Comparison of ENCODE assay signal across 9 cellular contexts in the genomic region with DNA sequence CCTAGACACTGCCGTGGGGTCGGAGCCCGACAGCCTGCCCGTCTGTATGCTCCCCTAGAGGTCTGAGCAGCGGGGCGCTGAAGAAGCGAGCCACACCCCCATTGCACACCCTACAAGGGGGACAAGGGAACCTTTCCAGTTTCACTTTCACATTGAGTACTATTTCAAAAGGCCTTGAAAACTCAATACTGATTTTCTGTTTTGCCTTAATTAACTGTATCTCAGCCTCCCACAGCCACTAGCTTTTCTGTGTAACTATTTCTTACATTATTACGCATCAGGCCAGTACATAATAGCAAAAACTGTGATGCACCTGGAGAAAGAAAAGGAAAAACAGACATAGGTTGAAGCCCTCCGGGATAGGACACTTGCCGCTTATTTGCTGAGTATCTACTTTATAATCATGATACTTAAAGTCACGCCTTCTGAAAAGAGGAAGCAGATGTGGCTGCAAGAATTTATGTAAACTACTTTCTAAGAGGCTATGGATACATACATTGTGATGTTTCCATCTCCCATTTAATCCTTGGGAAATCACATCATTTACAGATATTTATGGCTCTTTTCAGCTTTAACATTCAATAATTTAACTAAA.
DNase-seq lines count a peak whose midpoint lies in the region; ATAC-seq and TF ChIP-seq lines count a peak whose summit lies in the region.
"Had no signal": no experiment of that assay in that cellular context is flagged by ENCODE, and none has a peak within 500 bp of the region (broad histone marks: within the 10 kb centered on the region; RNA-seq: fewer than 3 reads in every experiment).

No MANE protein-coding gene starts in this region.

- DNase-seq in DMS53 (lab: John Stamatoyannopoulos, UW) = peak; percentile 29
- no peak for DNase-seq in DMS53 treated with DMSO at 0.1 percent for 48 hours (lab: John Stamatoyannopoulos, UW; ENCODE audit: unreplicated experiment)
- peak; percentile 29 for DNase-seq in NCI-H2029 (lab: John Stamatoyannopoulos, UW)
- DNase-seq in activated T-cell treated with anti-CD3 and anti-CD28 coated beads, Interleukin-2, amount 50 U/mL, for 24 hours = peak; percentile 41
- peak; percentile 36 for DNase-seq in stimulated activated naive CD8-positive, alpha-beta T cell treated with anti-CD3 and anti-CD28 coated beads, Interleukin-15, Interleukin-2, amounts not matched to agents 100 U/mL and 50 U/mL, for 24 hours
- no peak for DNase-seq in NCI-H1694 (lab: John Stamatoyannopoulos, UW)
- DNase-seq in neural progenitor cell (ENCODE audit: low spot score) = no peak
- DNase-seq in NCI-H1105 (lab: John Stamatoyannopoulos, UW) = no peak
- DNase-seq: NCI-H524 had no signal

- H3K4me3 Mint-ChIP-seq in activated T-cell treated with anti-CD3 and anti-CD28 coated beads, Interleukin-2, amount 50 U/mL, for 24 hours = peak overlapping the region; percentile 64
- H3K4me3 Mint-ChIP-seq in neural progenitor cell = no peak overlapping the region

- no peaks in the 10 kb centered on the region for H3F3A ChIP-seq in neural progenitor cell (ENCODE audit: low read depth)

- no peak overlapping the region for H3K4me2 ChIP-seq in neural progenitor cell

- H3K27ac ChIP-seq in neural progenitor cell = no peak overlapping the region

- peak overlapping the region; percentile 57 for H3K27ac Mint-ChIP-seq in activated T-cell treated with anti-CD3 and anti-CD28 coated beads, Interleukin-2, amount 50 U/mL, for 24 hours
- H3K27ac Mint-ChIP-seq in neural progenitor cell = no peak overlapping the region

- H3K79me2 ChIP-seq in neural progenitor cell (ENCODE audit: low read depth) = no peaks in the 10 kb centered on the region

- H3K27me3 Mint-ChIP-seq in activated T-cell treated with anti-CD3 and anti-CD28 coated beads, Interleukin-2, amount 50 U/mL, for 24 hours = no peaks in the 10 kb centered on the region
- H3K27me3 Mint-ChIP-seq in neural progenitor cell (ENCODE audit: insufficient read depth, low read depth) = no peaks in the 10 kb centered on the region

- H3K4me1 ChIP-seq in neural progenitor cell = no peaks in the 10 kb centered on the region

- H3K4me1 Mint-ChIP-seq in activated T-cell treated with anti-CD3 and anti-CD28 coated beads, Interleukin-2, amount 50 U/mL, for 24 hours (ENCODE audit: low read depth) = peaks cover 11% of the 10 kb centered on the region
- H3K4me1 Mint-ChIP-seq in neural progenitor cell = no peaks in the 10 kb centered on the region

- H3K36me3 Mint-ChIP-seq in activated T-cell treated with anti-CD3 and anti-CD28 coated beads, Interleukin-2, amount 50 U/mL, for 24 hours (ENCODE audit: low read depth) = no peaks in the 10 kb centered on the region
- no peaks in the 10 kb centered on the region for H3K36me3 Mint-ChIP-seq in neural progenitor cell

- no peak for TF ChIP-seq CTCF in neural progenitor cell (IDR thresholded peaks at IDR 0.05)

- no peaks in the 10 kb centered on the region for H3K9me3 Mint-ChIP-seq in activated T-cell treated with anti-CD3 and anti-CD28 coated beads, Interleukin-2, amount 50 U/mL, for 24 hours
- no peaks in the 10 kb centered on the region for H3K9me3 Mint-ChIP-seq in neural progenitor cell

- no peaks in the 10 kb centered on the region for H4K20me1 ChIP-seq in neural progenitor cell (ENCODE audit: low read depth)

- H3K27me3 ChIP-seq in neural progenitor cell = no peaks in the 10 kb centered on the region

- no peaks in the 10 kb centered on the region for H3K9me3 ChIP-seq in neural progenitor cell (ENCODE audit: low read depth)

- no peak overlapping the region for H3K4me3 ChIP-seq in neural progenitor cell

- no peaks in the 10 kb centered on the region for H3K36me3 ChIP-seq in neural progenitor cell

- no peak overlapping the region for H2AFZ ChIP-seq in neural progenitor cell (replicated peaks)

- ATAC-seq in stimulated activated naive CD8-positive, alpha-beta T cell treated with anti-CD3 and anti-CD28 coated beads, Interleukin-15, Interleukin-2, amounts not matched to agents 100 U/mL and 50 U/mL, for 24 hours = peak; percentile 72

- H3K9ac ChIP-seq in neural progenitor cell = no peak overlapping the region

Comparison
In these comparisons a context has a peak if more than half of its experiments do, and no peak if none do; other contexts are left out.
1. DNase-seq: peak in DMS53 (single experiment), NCI-H2029 (single experiment), activated T-cell treated with anti-CD3 and anti-CD28 coated beads, Interleukin-2, amount 50 U/mL, for 24 hours (single experiment) and stimulated activated naive CD8-positive, alpha-beta T cell treated with anti-CD3 and anti-CD28 coated beads, Interleukin-15, Interleukin-2, amounts not matched to agents 100 U/mL and 50 U/mL, for 24 hours (single experiment); none in DMS53 treated with DMSO at 0.1 percent for 48 hours (single experiment), NCI-H1694 (single experiment), neural progenitor cell (single experiment) and NCI-H1105 (single experiment).